Comparison of ENCODE assay signal across 16 cellular contexts in the genomic region with DNA sequence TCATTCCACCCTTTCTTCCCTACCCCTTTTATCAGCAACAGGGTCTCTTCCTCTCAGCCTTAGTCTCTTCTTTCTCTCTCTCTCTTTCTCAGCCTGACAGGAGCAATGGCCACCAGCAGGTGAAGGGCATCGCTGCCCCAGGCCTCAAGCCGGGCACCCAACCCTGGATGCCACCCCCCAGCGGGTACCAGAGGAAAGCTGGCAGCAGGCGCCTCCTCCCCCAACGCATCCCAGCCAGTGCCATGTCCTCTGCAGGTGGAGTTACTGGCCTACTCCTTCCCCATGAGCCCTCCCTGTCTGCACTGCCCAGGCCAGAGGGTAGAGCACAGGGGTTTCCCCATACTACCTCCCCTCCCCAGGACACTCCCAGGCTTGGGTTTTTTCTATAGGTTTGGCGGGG. TPM values are rescaled to one million over a fixed set of nuclear protein-coding genes. Genes with fewer than 3 reads are reported as not detected.
DNase-seq lines count a peak whose midpoint lies in the region; ATAC-seq and TF ChIP-seq lines count a peak whose summit lies in the region.
"Had no signal": no experiment of that assay in that cellular context is flagged by ENCODE, and none has a peak within 500 bp of the region (broad histone marks: within the 10 kb centered on the region; RNA-seq: fewer than 3 reads in every experiment).

No MANE protein-coding gene starts in this region.

- CTCF ChIA-PET in activated CD8-positive, alpha-beta T cell treated with anti-CD3 and anti-CD28 coated beads for 36 hours (lab: Charles Lee): interaction anchor here (0.9 kb wide), 1 partner anchor 28 kb away, joined by 3 read pairs; no protein-coding TSS in a partner anchor
- CTCF ChIA-PET in activated CD8-positive, alpha-beta T cell treated with anti-CD3 and anti-CD28 coated beads, Interleukin-2, amount 10 ng/mL, durations not matched to agents 7 days and 5 days (lab: Charles Lee): no interaction called here

- peak overlapping the region; percentile 64 for H3K27ac Mint-ChIP-seq in activated CD8-positive, alpha-beta T cell treated with anti-CD3 and anti-CD28 coated beads for 36 hours
- H3K27ac Mint-ChIP-seq in activated CD8-positive, alpha-beta T cell treated with anti-CD3 and anti-CD28 coated beads, Interleukin-2, amount 10 ng/mL, durations not matched to agents 7 days and 5 days: no peak overlapping the region
- peak overlapping the region; percentile 73 to 77 for H3K27ac Mint-ChIP-seq in natural killer cell
- peak overlapping the region in 1 of 2 donors; percentile 40 for H3K27ac Mint-ChIP-seq in natural killer cell treated with Interleukin-12 subunit alpha and Interleukin-12 subunit beta and Interleukin-15 and Interleukin-18, amount 100 ng/mL, for 72 hours
- peak overlapping the region; percentile 78 for H3K27ac Mint-ChIP-seq in central memory CD8-positive, alpha-beta T cell (ENCODE audit: low read depth)

- peaks cover 11% of the 10 kb centered on the region for H3K36me3 Mint-ChIP-seq in activated CD8-positive, alpha-beta T cell treated with anti-CD3 and anti-CD28 coated beads for 36 hours (ENCODE audit: low read depth)
- peaks cover 50% of the 10 kb centered on the region for H3K36me3 Mint-ChIP-seq in activated CD8-positive, alpha-beta T cell treated with anti-CD3 and anti-CD28 coated beads, Interleukin-2, amount 10 ng/mL, durations not matched to agents 7 days and 5 days (ENCODE audit: low read depth)
- H3K36me3 Mint-ChIP-seq in natural killer cell: no peaks in the 10 kb centered on the region
- H3K36me3 Mint-ChIP-seq in natural killer cell treated with Interleukin-12 subunit alpha and Interleukin-12 subunit beta and Interleukin-15 and Interleukin-18, amount 100 ng/mL, for 72 hours: peaks cover 5% of the 10 kb centered on the region
- peaks cover 44% of the 10 kb centered on the region for H3K36me3 Mint-ChIP-seq in central memory CD8-positive, alpha-beta T cell (ENCODE audit: insufficient read depth)

- ATAC-seq in activated CD8-positive, alpha-beta T cell treated with anti-CD3 and anti-CD28 coated beads for 36 hours: no peak
- ATAC-seq in activated CD8-positive, alpha-beta T cell treated with anti-CD3 and anti-CD28 coated beads, Interleukin-2, amount 10 ng/mL, durations not matched to agents 7 days and 5 days: no peak
- ATAC-seq in natural killer cell (no peak), HG03196 (IDR thresholded peaks at IDR 0.05; ENCODE audit: unreplicated experiment) (no peak)
- ATAC-seq in natural killer cell treated with Interleukin-12 subunit alpha and Interleukin-12 subunit beta and Interleukin-15 and Interleukin-18, amount 100 ng/mL, for 72 hours: no peak
- ATAC-seq in central memory CD8-positive, alpha-beta T cell (replicated peaks; ENCODE audit: extremely low read depth, poor library complexity, severe bottlenecking): no peak
- ATAC-seq: Panc1 had no signal

- H3K27me3 Mint-ChIP-seq in activated CD8-positive, alpha-beta T cell treated with anti-CD3 and anti-CD28 coated beads for 36 hours: no peaks in the 10 kb centered on the region
- no peaks in the 10 kb centered on the region for H3K27me3 Mint-ChIP-seq in activated CD8-positive, alpha-beta T cell treated with anti-CD3 and anti-CD28 coated beads, Interleukin-2, amount 10 ng/mL, durations not matched to agents 7 days and 5 days (ENCODE audit: low read depth)
- no peaks in the 10 kb centered on the region for H3K27me3 Mint-ChIP-seq in natural killer cell (ENCODE audit: low read depth in 2 of 2)
- H3K27me3 Mint-ChIP-seq in natural killer cell treated with Interleukin-12 subunit alpha and Interleukin-12 subunit beta and Interleukin-15 and Interleukin-18, amount 100 ng/mL, for 72 hours: no peaks in the 10 kb centered on the region
- no peaks in the 10 kb centered on the region for H3K27me3 Mint-ChIP-seq in central memory CD8-positive, alpha-beta T cell

- no peak for DNase-seq in activated CD8-positive, alpha-beta T cell treated with anti-CD3 and anti-CD28 coated beads for 36 hours
- DNase-seq in activated CD8-positive, alpha-beta T cell treated with anti-CD3 and anti-CD28 coated beads, Interleukin-2, amount 10 ng/mL, durations not matched to agents 7 days and 5 days: no peak
- DNase-seq in natural killer cell: no peak
- DNase-seq in natural killer cell treated with Interleukin-12 subunit alpha and Interleukin-12 subunit beta and Interleukin-15 and Interleukin-18, amount 100 ng/mL, for 72 hours (ENCODE audit: low spot score): no peak
- DNase-seq in central memory CD8-positive, alpha-beta T cell (ENCODE audit: low spot score in 2 of 2): no peak
- no peak for DNase-seq in occipital lobe (lab: John Stamatoyannopoulos, UW)
- DNase-seq: GM23248, Kasumi-1, MG63, NCI-H1092, NCI-H146, NCI-H2081, NCI-H2171 treated with DMSO at 0.1 percent for 48 hours, NCI-H446 treated with DMSO at 0.1 percent for 48 hours had no signal

- POLR2A ChIA-PET in activated CD8-positive, alpha-beta T cell treated with anti-CD3 and anti-CD28 coated beads for 36 hours (lab: Charles Lee): no interaction called here
- POLR2A ChIA-PET in activated CD8-positive, alpha-beta T cell treated with anti-CD3 and anti-CD28 coated beads, Interleukin-2, amount 10 ng/mL, durations not matched to agents 7 days and 5 days (lab: Charles Lee): no interaction called here

- intact Hi-C loops in activated CD8-positive, alpha-beta T cell treated with anti-CD3 and anti-CD28 coated beads for 36 hours (cut with micrococcal nuclease): no loop called here
- intact Hi-C loops in natural killer cell (cut with micrococcal nuclease): no loop called here

- H3K4me1 Mint-ChIP-seq in activated CD8-positive, alpha-beta T cell treated with anti-CD3 and anti-CD28 coated beads for 36 hours (ENCODE audit: low read depth): no peaks in the 10 kb centered on the region
- peaks cover 2% of the 10 kb centered on the region for H3K4me1 Mint-ChIP-seq in activated CD8-positive, alpha-beta T cell treated with anti-CD3 and anti-CD28 coated beads, Interleukin-2, amount 10 ng/mL, durations not matched to agents 7 days and 5 days (ENCODE audit: low read depth)
- H3K4me1 Mint-ChIP-seq in natural killer cell: peaks cover 43 to 44% of the 10 kb centered on the region in 2 donors
- H3K4me1 Mint-ChIP-seq in natural killer cell treated with Interleukin-12 subunit alpha and Interleukin-12 subunit beta and Interleukin-15 and Interleukin-18, amount 100 ng/mL, for 72 hours (ENCODE audit: low read depth in 2 of 2): peaks cover 14 to 21% of the 10 kb centered on the region in 2 donors
- H3K4me1 Mint-ChIP-seq in central memory CD8-positive, alpha-beta T cell: peaks cover 21% of the 10 kb centered on the region

- no peaks in the 10 kb centered on the region for H3K9me3 Mint-ChIP-seq in activated CD8-positive, alpha-beta T cell treated with anti-CD3 and anti-CD28 coated beads for 36 hours
- no peaks in the 10 kb centered on the region for H3K9me3 Mint-ChIP-seq in activated CD8-positive, alpha-beta T cell treated with anti-CD3 and anti-CD28 coated beads, Interleukin-2, amount 10 ng/mL, durations not matched to agents 7 days and 5 days (ENCODE audit: insufficient read depth)
- H3K9me3 Mint-ChIP-seq in natural killer cell: no peaks in the 10 kb centered on the region
- no peaks in the 10 kb centered on the region for H3K9me3 Mint-ChIP-seq in natural killer cell treated with Interleukin-12 subunit alpha and Interleukin-12 subunit beta and Interleukin-15 and Interleukin-18, amount 100 ng/mL, for 72 hours
- H3K9me3 Mint-ChIP-seq in central memory CD8-positive, alpha-beta T cell: no peaks in the 10 kb centered on the region

- no peak overlapping the region for H3K4me3 Mint-ChIP-seq in activated CD8-positive, alpha-beta T cell treated with anti-CD3 and anti-CD28 coated beads for 36 hours
- no peak overlapping the region for H3K4me3 Mint-ChIP-seq in activated CD8-positive, alpha-beta T cell treated with anti-CD3 and anti-CD28 coated beads, Interleukin-2, amount 10 ng/mL, durations not matched to agents 7 days and 5 days
- no peak overlapping the region for H3K4me3 Mint-ChIP-seq in natural killer cell
- H3K4me3 Mint-ChIP-seq in natural killer cell treated with Interleukin-12 subunit alpha and Interleukin-12 subunit beta and Interleukin-15 and Interleukin-18, amount 100 ng/mL, for 72 hours: no peak overlapping the region
- H3K4me3 Mint-ChIP-seq in central memory CD8-positive, alpha-beta T cell: no peak overlapping the region

- TF ChIP-seq CTCF in activated CD8-positive, alpha-beta T cell treated with anti-CD3 and anti-CD28 coated beads for 36 hours (IDR thresholded peaks at IDR 0.05): no peak
- TF ChIP-seq CTCF in natural killer cell (IDR thresholded peaks at IDR 0.05): no peak

RNA-seq across cellular contexts. Expression of gene EIF2S2, which starts 32.2 kb away (rescaled TPM):
- 100 to 1,000 TPM; 161 to 164 TPM for total RNA-seq in activated CD8-positive, alpha-beta T cell treated with anti-CD3 and anti-CD28 coated beads for 36 hours
- 10 to 100 TPM; 94.4 to 94.7 TPM for total RNA-seq in activated CD8-positive, alpha-beta T cell treated with anti-CD3 and anti-CD28 coated beads, Interleukin-2, amount 10 ng/mL, durations not matched to agents 7 days and 5 days
- total RNA-seq in natural killer cell (10 to 100 TPM; 17.6 to 20.0 (median 17.6) TPM), occipital lobe (43.8 TPM)
- total RNA-seq in natural killer cell treated with Interleukin-12 subunit alpha and Interleukin-12 subunit beta and Interleukin-15 and Interleukin-18, amount 100 ng/mL, for 72 hours: 10 to 100 TPM; 97.6 to 99.8 TPM
